In genomic region chr18:27188309-27188708, GRCh38 we compare ENCODE assay signal across 31 cellular contexts. TPM values are rescaled to one million over a fixed set of nuclear protein-coding genes. Genes with fewer than 3 reads are reported as not detected.
"Had no signal": no experiment of that assay in that cellular context is flagged by ENCODE, and none has a peak within 500 bp of the region (broad histone marks: within the 10 kb centered on the region; RNA-seq: fewer than 3 reads in every experiment).

No MANE protein-coding gene starts in this region.

- H3K9me3 ChIP-seq: esophagus squamous epithelium, gastrocnemius medialis, heart right ventricle, left lung, lower lobe of right lung, mucosa of descending colon had no signal

- H3K36me3 ChIP-seq: esophagus squamous epithelium, gastrocnemius medialis, heart right ventricle, left lung, lower lobe of right lung had no signal

- H3K27ac ChIP-seq: coronary artery, dorsolateral prefrontal cortex, epithelial cell of prostate, esophagus squamous epithelium, gastrocnemius medialis, heart right ventricle, left lung, lower lobe of right lung had no signal

- H3K4me1 ChIP-seq: left lung, lower lobe of right lung had no signal

- FAIRE-seq: colon, endometrium, keratinocyte had no signal

- ATAC-seq: esophagus mucosa, gastrocnemius medialis, heart right ventricle, left cardiac atrium, left lung, left ventricle myocardium superior, lower lobe of right lung, mucosa of descending colon had no signal

- DNase-seq: dermis blood vessel endothelial cell; dorsolateral prefrontal cortex; effector CD4-positive, alpha-beta T cell; effector memory CD4-positive, alpha-beta T cell; endodermal cell; erythroblast; esophagus squamous epithelium; foreskin fibroblast; foreskin melanocyte; gastrocnemius medialis; glutamatergic neuron; head of caudate nucleus; heart right ventricle; hippocampal formation; left cardiac atrium; left lung; left ventricle myocardium superior; lower lobe of right lung; mesenchymal stem cell; mucosa of descending colon; naive B cell had no signal

- H3K4me3 ChIP-seq: coronary artery, dorsolateral prefrontal cortex, esophagus squamous epithelium, gastrocnemius medialis, heart right ventricle, left lung, lower lobe of right lung, mucosa of descending colon had no signal

RNA-seq across cellular contexts. Expression of gene CHST9, which starts 3.2 kb away (rescaled TPM):
- total RNA-seq: glomerular endothelial cell, lung microvascular endothelial cell, mesenteric fat pad, myocyte had no signal
